8 cellular contexts compared by ENCODE assay signal in the genomic region with DNA sequence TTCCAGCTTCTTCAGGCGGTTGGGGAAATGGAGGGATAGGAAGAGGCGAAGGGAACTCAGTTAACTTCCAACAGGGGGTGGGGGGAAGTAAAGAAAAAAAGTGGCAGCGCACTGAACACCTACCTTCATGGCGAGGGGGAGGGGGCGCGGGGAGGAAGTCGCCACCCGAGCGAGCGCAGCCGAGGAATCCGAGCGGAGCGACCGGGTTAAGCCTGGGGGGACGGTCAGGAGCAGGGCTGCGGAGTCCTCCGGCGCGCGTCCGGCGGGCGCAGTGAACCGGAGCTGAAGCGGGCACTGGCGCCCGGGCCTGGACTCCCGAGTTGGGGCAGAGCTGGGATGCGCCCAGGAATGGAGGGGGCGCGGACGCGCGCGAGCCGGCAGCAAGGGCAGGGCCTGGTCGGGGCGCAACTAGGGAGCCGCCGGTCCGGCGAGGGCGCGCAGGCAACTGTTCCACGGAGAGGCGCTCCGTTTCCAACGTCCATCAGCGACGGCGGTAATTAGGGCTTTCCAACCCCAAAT. TPM values are rescaled to one million over a fixed set of nuclear protein-coding genes. Genes with fewer than 3 reads are reported as not detected.
DNase-seq lines count a peak whose midpoint lies in the region; ATAC-seq, FAIRE-seq and TF ChIP-seq lines count a peak whose summit lies in the region.
"Had no signal": no experiment of that assay in that cellular context is flagged by ENCODE, and none has a peak within 500 bp of the region (broad histone marks: within the 10 kb centered on the region; RNA-seq: fewer than 3 reads in every experiment).

A gene (minus strand): TSS at position 450 of the 519 bp plus-strand sequence. CDS start 321 bp downstream, at position 129.

- WGBS in esophagus, 2 donors = 0 to 1% methylated on average over 52 of the region's 52 CpGs

- H3K79me2 ChIP-seq in GM23338 (replicated peaks; ENCODE audit: insufficient read depth) = no peaks in the 10 kb centered on the region

- H3K9me2 ChIP-seq in GM23338 (ENCODE audit: insufficient read depth) = no peaks in the 10 kb centered on the region

- DNase-seq in GM23338 (ENCODE audit: low spot score) = peak; percentile 86
- DNase-seq in RCC 7860 (ENCODE audit: low spot score) = peak; percentile 26
- DNase-seq in occipital lobe (lab: John Stamatoyannopoulos, UW) = no peak

- H3F3A ChIP-seq in GM23338 (replicated peaks; ENCODE audit: low read depth) = peaks cover 24% of the 10 kb centered on the region

- no peak for FAIRE-seq in RCC 7860 (lab: Jason Lieb, UNC)

- H3K27ac Mint-ChIP-seq in GM23338 = no peak within 1 kb of the TSS

- peaks cover 19% of the 10 kb centered on the region; the same call in 2 of the 3 replicates for H3K9me3 Mint-ChIP-seq in GM23338

- H3K4me2 ChIP-seq in GM23338 = peak within 1 kb of the TSS; percentile 100

- H2AFZ ChIP-seq in GM23338 = peak within 1 kb of the TSS; percentile 95

- H3K27me3 ChIP-seq in GM23338 (ENCODE audit: insufficient read depth) (peaks cover 93% of the 10 kb centered on the region), esophagus (ENCODE audit: control insufficient read depth in 1 of 2, insufficient read depth in 2 of 2, low read length in 2 of 2) (no peaks in the 10 kb centered on the region), muscle layer of duodenum (ENCODE audit: low read depth, low read length) (peaks cover 39% of the 10 kb centered on the region)

- H3K4me1 ChIP-seq in GM23338 (ENCODE audit: insufficient read depth) (peaks cover 46% of the 10 kb centered on the region), esophagus (ENCODE audit: control insufficient read depth in 2 of 2, insufficient read depth in 2 of 2, low read length in 1 of 2) (peaks cover 8 to 22% of the 10 kb centered on the region in 2 donors), muscle layer of duodenum (ENCODE audit: control insufficient read depth in 1 of 2, insufficient read depth in 2 of 2, low read length in 2 of 2) (peaks cover 2 to 30% of the 10 kb centered on the region in 2 donors)

- TF ChIP-seq CTCF in GM23338 (conservative IDR thresholded peaks at IDR 0.05; ENCODE audit: low read depth in 2 of 2) = no peak

- peak; percentile 8 for ATAC-seq in GM23338
- ATAC-seq in GM18517 (IDR thresholded peaks at IDR 0.05; ENCODE audit: unreplicated experiment) = no peak
- ATAC-seq in HG03095 (IDR thresholded peaks at IDR 0.05; ENCODE audit: unreplicated experiment) = no peak

- peak within 1 kb of the TSS; percentile 93 for H3K4me3 ChIP-seq in GM23338
- H3K4me3 ChIP-seq in esophagus (ENCODE audit: low read depth in 1 of 2, low read length in 2 of 2) = peak within 1 kb of the TSS; percentile 67 to 82
- H3K4me3 ChIP-seq in muscle layer of duodenum (ENCODE audit: low read depth in 1 of 2, low read length in 2 of 2) = peak within 1 kb of the TSS; percentile 77 to 97

- H3K27me3 Mint-ChIP-seq in GM23338 (ENCODE audit: insufficient read depth, low read depth, poor library complexity) = peaks cover 87% of the 10 kb centered on the region

- H3K27ac ChIP-seq in GM23338 (ENCODE audit: low read depth) (no peak within 1 kb of the TSS), esophagus (ENCODE audit: low read depth in 2 of 2, low read length in 1 of 2) (peak within 1 kb of the TSS; percentile 74 to 84), muscle layer of duodenum (ENCODE audit: low read length) (no peak within 1 kb of the TSS)

- H4K20me1 ChIP-seq in GM23338 (replicated peaks; ENCODE audit: insufficient read depth) = no peaks in the 10 kb centered on the region; the same call in 1 of the 2 replicates

- peaks cover 32% of the 10 kb centered on the region for H3K4me1 Mint-ChIP-seq in GM23338

- H3K4me3 Mint-ChIP-seq in GM23338 = peak within 1 kb of the TSS; percentile 82

- H3K36me3 ChIP-seq in GM23338 (ENCODE audit: insufficient read depth) (no peaks in the 10 kb centered on the region), esophagus (ENCODE audit: control insufficient read depth in 2 of 2, insufficient read depth in 2 of 2, low read length in 1 of 2) (no peaks in the 10 kb centered on the region), muscle layer of duodenum (ENCODE audit: control insufficient read depth in 1 of 2, insufficient read depth in 2 of 2, low read length in 2 of 2) (no peaks in the 10 kb centered on the region)

- no peaks in the 10 kb centered on the region for H3K9me3 ChIP-seq in esophagus (ENCODE audit: control insufficient read depth in 2 of 2, insufficient read depth in 1 of 2, low read depth in 1 of 2, low read length in 1 of 2)
- no peaks in the 10 kb centered on the region for H3K9me3 ChIP-seq in muscle layer of duodenum (ENCODE audit: control insufficient read depth in 1 of 2, low read length in 2 of 2)

- peaks cover 4% of the 10 kb centered on the region; the same call in 1 of the 3 replicates for H3K36me3 Mint-ChIP-seq in GM23338 (ENCODE audit: low read depth)

TF ChIP-seq in GM23338, 12 proteins besides CTCF, POLR2A, EP300 and RAD21:
- TF ChIP-seq ZNF114 (CRISPR knock-in tag; IDR thresholded peaks at IDR 0.05) = no peak
- TF ChIP-seq EZH2phosphoT487 (IDR thresholded peaks at IDR 0.05; ENCODE audit: unreplicated experiment) = no peak
- TF ChIP-seq, protein P1, sequence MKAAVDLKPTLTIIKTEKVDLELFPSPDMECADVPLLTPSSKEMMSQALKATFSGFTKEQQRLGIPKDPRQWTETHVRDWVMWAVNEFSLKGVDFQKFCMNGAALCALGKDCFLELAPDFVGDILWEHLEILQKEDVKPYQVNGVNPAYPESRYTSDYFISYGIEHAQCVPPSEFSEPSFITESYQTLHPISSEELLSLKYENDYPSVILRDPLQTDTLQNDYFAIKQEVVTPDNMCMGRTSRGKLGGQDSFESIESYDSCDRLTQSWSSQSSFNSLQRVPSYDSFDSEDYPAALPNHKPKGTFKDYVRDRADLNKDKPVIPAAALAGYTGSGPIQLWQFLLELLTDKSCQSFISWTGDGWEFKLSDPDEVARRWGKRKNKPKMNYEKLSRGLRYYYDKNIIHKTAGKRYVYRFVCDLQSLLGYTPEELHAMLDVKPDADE (IDR thresholded peaks at IDR 0.05) = 0 out of 2 replicates have a peak, but pooled peaks have one; percentile 28

RNA-seq across cellular contexts. Expression of the gene that starts here (rescaled TPM):
- total RNA-seq in GM23338 (2014; rRNA removed; shearing (Covaris generic)) = 2.2 and 4.0 TPM in 2 replicates
- 0.53 and 0.82 TPM in 2 replicates for polyA plus RNA-seq in GM23338 (2016; fragmentation: Nextera tagmentation; extraction: Ambion mirVana)
- 10 to 100 TPM in 1 of 2 donors, 1 to 10 TPM in 1; 9.1 to 11.1 TPM for polyA plus RNA-seq in esophagus
- total RNA-seq in occipital lobe = 6.6 TPM
- total RNA-seq: activated CD8-positive, alpha-beta memory T cell treated with anti-CD3 and anti-CD28 coated beads for 36 hours had no signal

Comparison
In these comparisons a context has a peak if more than half of its experiments do, and no peak if none do; other contexts are left out.
1. H3K27ac ChIP-seq: peak in esophagus (2 of 2); none in GM23338 (single experiment) and muscle layer of duodenum (single experiment).
2. Peak in every context shown above with its lines, with median percentiles within 50 percentile points of each other: H3K4me3 ChIP-seq.